In genomic region chr1:45953934-45954333, GRCh38 we compare ENCODE assay signal across 11 cellular contexts.
A peak's percentile ranks its signal among the peaks of the same experiment; 100 is the strongest.
DNase-seq lines count a peak whose midpoint lies in the region; ATAC-seq and TF ChIP-seq lines count a peak whose summit lies in the region.
"Had no signal": no experiment of that assay in that cellular context is flagged by ENCODE, and none has a peak within 500 bp of the region (broad histone marks: within the 10 kb centered on the region; RNA-seq: fewer than 3 reads in every experiment).

No MANE protein-coding gene starts in this region.

- H3K4me1 ChIP-seq in H9 (ENCODE audit: insufficient read depth, low read length) (peaks cover 6% of the 10 kb centered on the region), ascending aorta (peaks cover 0 to 3% of the 10 kb centered on the region in 2 donors), hepatocyte (ENCODE audit: insufficient read depth) (peaks cover 32% of the 10 kb centered on the region)

- no peak overlapping the region for H2AK5ac ChIP-seq in H9 (ENCODE audit: insufficient read length, low read length)

- H3K4ac ChIP-seq in H9 (ENCODE audit: low read depth, low read length) = no peak overlapping the region

- H4K91ac ChIP-seq in H9 (ENCODE audit: insufficient read length, low read depth, low read length) = no peak overlapping the region

- no peaks in the 10 kb centered on the region for H3K36me3 Mint-ChIP-seq in H9 (ENCODE audit: insufficient read depth in 1 of 3, low read depth in 3 of 3)
- H3K36me3 Mint-ChIP-seq: stimulated activated memory B cell treated with anti-CD40 and anti-IgM and Interleukin-4, amounts not matched to agents 10 μg/mL and 1 μg/mL and 100 μg/mL, for 72 hours had no signal

- H3K4me2 ChIP-seq in H9 (ENCODE audit: insufficient read depth, insufficient read length, low read length) = peak overlapping the region; percentile 33
- peak overlapping the region; percentile 67 for H3K4me2 ChIP-seq in hepatocyte

- H3K9ac ChIP-seq in H9 (ENCODE audit: extremely low read depth, insufficient read length, low read length) = no peak overlapping the region

- H3K27me3 ChIP-seq in H9 (ENCODE audit: insufficient read depth, low read length) = no peaks in the 10 kb centered on the region
- H3K27me3 ChIP-seq in ascending aorta = no peaks in the 10 kb centered on the region
- H3K27me3 ChIP-seq in hepatocyte = no peaks in the 10 kb centered on the region
- H3K27me3 ChIP-seq: ovary had no signal

- no peak overlapping the region for H2BK5ac ChIP-seq in H9 (ENCODE audit: insufficient read length, low read length)

- H3K36me3 ChIP-seq in ascending aorta (no peaks in the 10 kb centered on the region), hepatocyte (replicated peaks; ENCODE audit: insufficient read depth, low read depth) (no peaks in the 10 kb centered on the region)
- H3K36me3 ChIP-seq: ovary had no signal

- TF ChIP-seq CTCF in H9 (conservative IDR thresholded peaks at IDR 0.05) = no peak
- no peak for TF ChIP-seq CTCF in ascending aorta (IDR thresholded peaks at IDR 0.05)
- no peak for TF ChIP-seq CTCF in hepatocyte (IDR thresholded peaks at IDR 0.05; ENCODE audit: poor library complexity)

- no peaks in the 10 kb centered on the region for H3K79me1 ChIP-seq in H9 (ENCODE audit: insufficient read depth, low read depth, low read length, poor library complexity, severe bottlenecking)

- no peak overlapping the region for H4K8ac ChIP-seq in H9 (replicated peaks; ENCODE audit: insufficient read length, low read depth, low read length)

- ATAC-seq in sciatic nerve (peak; percentile 15), GM19324 (IDR thresholded peaks at IDR 0.05; ENCODE audit: low FRiP score, unreplicated experiment) (no peak), GM18520 (IDR thresholded peaks at IDR 0.05; ENCODE audit: unreplicated experiment) (no peak), esophagus mucosa (no peak)
- ATAC-seq: stimulated activated memory B cell treated with anti-CD40 and anti-IgM and Interleukin-4, amounts not matched to agents 10 μg/mL and 1 μg/mL and 100 μg/mL, for 72 hours; T-helper 17 cell had no signal

- H3K79me2 ChIP-seq in H9 (ENCODE audit: insufficient read depth, low read length) = no peaks in the 10 kb centered on the region; the same call in 1 of the 2 replicates
- peaks cover 8% of the 10 kb centered on the region for H3K79me2 ChIP-seq in hepatocyte

- H2BK15ac ChIP-seq in H9 (ENCODE audit: low read depth, low read length) = no peak overlapping the region

- H3K56ac ChIP-seq in H9 (ENCODE audit: insufficient read length, low read depth, low read length) = no peak overlapping the region

- intact Hi-C loops in ascending aorta (cut with DNase I) (no loop called here), sciatic nerve (cut with DNase I) (no loop called here)

- H3K4me1 Mint-ChIP-seq in H9 = peaks cover 38 to 43% of the 10 kb centered on the region in 2 experiments

- peaks cover 0 to 1% of the 10 kb centered on the region in 2 experiments; a peak in 1 of 5 replicates for H3K9me3 Mint-ChIP-seq in H9
- H3K9me3 Mint-ChIP-seq: stimulated activated memory B cell treated with anti-CD40 and anti-IgM and Interleukin-4, amounts not matched to agents 10 μg/mL and 1 μg/mL and 100 μg/mL, for 72 hours had no signal

- H3K23me2 ChIP-seq in H9 (ENCODE audit: insufficient read length, low read depth, low read length, poor library complexity, severe bottlenecking) = no peaks in the 10 kb centered on the region

- H3K27ac ChIP-seq in H9 (ENCODE audit: insufficient read length, low read depth, low read length) = no peak overlapping the region
- peak overlapping the region; percentile 24 to 53 for H3K27ac ChIP-seq in ascending aorta
- peak overlapping the region; percentile 92 for H3K27ac ChIP-seq in hepatocyte
- H3K27ac ChIP-seq: ovary had no signal

- no peak overlapping the region for H3K23ac ChIP-seq in H9 (ENCODE audit: insufficient read length, low read depth, low read length)

- H2AFZ ChIP-seq in H9 (ENCODE audit: low read length) = no peak overlapping the region
- peak overlapping the region; percentile 4 for H2AFZ ChIP-seq in hepatocyte

- no peaks in the 10 kb centered on the region for H3K9me2 ChIP-seq in hepatocyte (replicated peaks; ENCODE audit: insufficient read depth)

- no peak overlapping the region for H2BK12ac ChIP-seq in H9 (ENCODE audit: insufficient read length, low read depth, low read length)

- H3K27me3 Mint-ChIP-seq in H9 (ENCODE audit: low read depth) = no peaks in the 10 kb centered on the region
- H3K27me3 Mint-ChIP-seq: stimulated activated memory B cell treated with anti-CD40 and anti-IgM and Interleukin-4, amounts not matched to agents 10 μg/mL and 1 μg/mL and 100 μg/mL, for 72 hours; T-helper 17 cell had no signal

- H4K20me1 ChIP-seq in H9 (ENCODE audit: control insufficient read depth, insufficient read depth, insufficient read length) (no peaks in the 10 kb centered on the region), hepatocyte (ENCODE audit: insufficient read depth, poor library complexity, severe bottlenecking) (no peaks in the 10 kb centered on the region)

- H3K4me3 ChIP-seq in ascending aorta (no peak overlapping the region), hepatocyte (no peak overlapping the region)
- H3K4me3 ChIP-seq: ovary had no signal

- no peaks in the 10 kb centered on the region for H3K9me3 ChIP-seq in H9 (ENCODE audit: control insufficient read depth, low read depth, low read length)
- H3K9me3 ChIP-seq in ascending aorta = no peaks in the 10 kb centered on the region
- H3K9me3 ChIP-seq in hepatocyte (ENCODE audit: low read depth) = no peaks in the 10 kb centered on the region
- H3K9me3 ChIP-seq: ovary had no signal

- H2BK20ac ChIP-seq in H9 (ENCODE audit: low read depth, low read length, poor library complexity, severe bottlenecking) = no peak overlapping the region

- H3K4me3 Mint-ChIP-seq in H9 = peak overlapping the region; percentile 24 to 64; a peak in 4 of 5 replicates
- H3K4me3 Mint-ChIP-seq: stimulated activated memory B cell treated with anti-CD40 and anti-IgM and Interleukin-4, amounts not matched to agents 10 μg/mL and 1 μg/mL and 100 μg/mL, for 72 hours; T-helper 17 cell had no signal

- H3K27ac Mint-ChIP-seq in H9 = peak overlapping the region; percentile 20 to 91 (median 52); a peak in 3 of 7 replicates
- H3K27ac Mint-ChIP-seq: stimulated activated memory B cell treated with anti-CD40 and anti-IgM and Interleukin-4, amounts not matched to agents 10 μg/mL and 1 μg/mL and 100 μg/mL, for 72 hours; T-helper 17 cell had no signal

- no peak overlapping the region for H3K18ac ChIP-seq in H9 (ENCODE audit: insufficient read length, low read depth, low read length)

- no peak overlapping the region for H4K5ac ChIP-seq in H9 (ENCODE audit: insufficient read length, low read depth, low read length)

- H3T11ph ChIP-seq in H9 (ENCODE audit: low read length) = no peak overlapping the region

- no peak overlapping the region for H3K14ac ChIP-seq in H9 (ENCODE audit: insufficient read depth, low read length)

- no peak overlapping the region for H2BK120ac ChIP-seq in H9 (ENCODE audit: low read depth, low read length, poor library complexity, severe bottlenecking)

- WGBS in H9 (ENCODE audit: extremely low coverage, insufficient read length, low lambda C conversion rate) = no CpG with 5 or more reads among the region's 2 CpGs
- 18% methylated on average over 2 of the region's 2 CpGs for WGBS in hepatocyte (ENCODE audit: low lambda C conversion rate, missing lambda C conversion rate)

- peak; percentile 46 for DNase-seq in H9
- DNase-seq in ascending aorta (ENCODE audit: low spot score in 2 of 2) = no peak
- peak; percentile 31 for DNase-seq in hepatocyte (ENCODE audit: low spot score)
- DNase-seq in sciatic nerve (ENCODE audit: low spot score) = no peak
- DNase-seq in NOMO-1 treated with DMSO at 0.1 percent for 48 hours (lab: John Stamatoyannopoulos, UW; ENCODE audit: unreplicated experiment) = no peak
- DNase-seq: ovary, T-helper 17 cell had no signal

Comparison
In these comparisons a context has a peak if more than half of its experiments do, and no peak if none do; other contexts are left out.
1. DNase-seq: peak in H9 (single experiment) and hepatocyte (single experiment); none in ascending aorta (0 of 2), sciatic nerve (single experiment) and NOMO-1 treated with DMSO at 0.1 percent for 48 hours (single experiment).